In genomic region chr2:151826737-151827157, GRCh38 we compare ENCODE assay signal across 8 cellular contexts. TPM values are rescaled to one million over a fixed set of nuclear protein-coding genes. Genes with fewer than 3 reads are reported as not detected.
A peak's percentile ranks its signal among the peaks of the same experiment; 100 is the strongest.
DNase-seq lines count a peak whose midpoint lies in the region; ATAC-seq, FAIRE-seq and TF ChIP-seq lines count a peak whose summit lies in the region.

No MANE protein-coding gene starts in this region.

- H3K27me3 Mint-ChIP-seq in natural killer cell treated with Interleukin-12 subunit alpha and Interleukin-12 subunit beta and Interleukin-15 and Interleukin-18, amount 100 ng/mL, for 72 hours = no peaks in the 10 kb centered on the region

- FAIRE-seq in GM12892 (lab: Jason Lieb, UNC) = peak; percentile 93

- no peak for TF ChIP-seq CTCF in choroid plexus epithelial cell (conservative IDR thresholded peaks at IDR 0.05; ENCODE audit: low read depth, low read length)

- ATAC-seq in natural killer cell treated with Interleukin-12 subunit alpha and Interleukin-12 subunit beta and Interleukin-15 and Interleukin-18, amount 100 ng/mL, for 72 hours = no peak
- no peak for ATAC-seq in GM19395 (IDR thresholded peaks at IDR 0.05; ENCODE audit: unreplicated experiment)

- no peak for DNase-seq in GM12892 (ENCODE audit: insufficient read length)
- DNase-seq in NCI-H82 (lab: John Stamatoyannopoulos, UW) = peak; percentile 57
- peak; percentile 23 for DNase-seq in choroid plexus epithelial cell (ENCODE audit: low read depth)
- no peak for DNase-seq in natural killer cell treated with Interleukin-12 subunit alpha and Interleukin-12 subunit beta and Interleukin-15 and Interleukin-18, amount 100 ng/mL, for 72 hours (ENCODE audit: low spot score)
- no peak for DNase-seq in GOT3 (lab: John Stamatoyannopoulos, UW)
- DNase-seq in occipital lobe (lab: John Stamatoyannopoulos, UW) = no peak
- no peak for DNase-seq in dedifferentiated amniotic fluid mesenchymal stem cell (ENCODE audit: extremely low spot score)

- peak overlapping the region; percentile 96 for H3K4me3 Mint-ChIP-seq in natural killer cell treated with Interleukin-12 subunit alpha and Interleukin-12 subunit beta and Interleukin-15 and Interleukin-18, amount 100 ng/mL, for 72 hours

- peaks cover 39 to 62% of the 10 kb centered on the region in 2 donors for H3K4me1 Mint-ChIP-seq in natural killer cell treated with Interleukin-12 subunit alpha and Interleukin-12 subunit beta and Interleukin-15 and Interleukin-18, amount 100 ng/mL, for 72 hours (ENCODE audit: low read depth in 2 of 2)

- no peak for TF ChIP-seq POLR2A in GM12892 (IDR thresholded peaks at IDR 0.05; ENCODE audit: low read depth, low read length)

- H3K27ac Mint-ChIP-seq in natural killer cell treated with Interleukin-12 subunit alpha and Interleukin-12 subunit beta and Interleukin-15 and Interleukin-18, amount 100 ng/mL, for 72 hours = peak overlapping the region; percentile 74 to 98

- no peaks in the 10 kb centered on the region for H3K36me3 Mint-ChIP-seq in natural killer cell treated with Interleukin-12 subunit alpha and Interleukin-12 subunit beta and Interleukin-15 and Interleukin-18, amount 100 ng/mL, for 72 hours

- H3K4me3 ChIP-seq in choroid plexus epithelial cell (ENCODE audit: low read depth, low read length) = peak overlapping the region; percentile 87

- peaks cover 3% of the 10 kb centered on the region for H3K9me3 Mint-ChIP-seq in natural killer cell treated with Interleukin-12 subunit alpha and Interleukin-12 subunit beta and Interleukin-15 and Interleukin-18, amount 100 ng/mL, for 72 hours

RNA-seq across cellular contexts. Expression of gene ARL5A, which starts 1.5 kb away (rescaled TPM):
- 55.2 TPM for polyA plus RNA-seq in GM12892 (2012; ENCODE audit: missing spikeins)
- total RNA-seq in natural killer cell treated with Interleukin-12 subunit alpha and Interleukin-12 subunit beta and Interleukin-15 and Interleukin-18, amount 100 ng/mL, for 72 hours = 10 to 100 TPM; 45.5 to 68.2 TPM
- 87.7 TPM for total RNA-seq in occipital lobe

Comparison
In these comparisons a context has a peak if more than half of its experiments do, and no peak if none do; other contexts are left out.
1. DNase-seq: peak in NCI-H82 (single experiment) and choroid plexus epithelial cell (single experiment); none in GM12892 (single experiment), natural killer cell treated with Interleukin-12 subunit alpha and Interleukin-12 subunit beta and Interleukin-15 and Interleukin-18, amount 100 ng/mL, for 72 hours (single experiment), GOT3 (single experiment), occipital lobe (single experiment) and dedifferentiated amniotic fluid mesenchymal stem cell (single experiment).